In genomic region chr14:93006484-93007128, GRCh38 we compare ENCODE assay signal across 1 cellular context.
TF ChIP-seq lines count a peak whose summit lies in the region.

No MANE protein-coding gene starts in this region.

TF ChIP-seq in GM23338, 12 proteins besides CTCF, POLR2A, EP300 and RAD21 (continued from another document):
- TF ChIP-seq NANOG (IDR thresholded peaks at IDR 0.05; ENCODE audit: borderline replicate concordance), result no peak
- TF ChIP-seq POLR2AphosphoS5 (IDR thresholded peaks at IDR 0.05; ENCODE audit: low read depth), result no peak
- TF ChIP-seq, protein P1, sequence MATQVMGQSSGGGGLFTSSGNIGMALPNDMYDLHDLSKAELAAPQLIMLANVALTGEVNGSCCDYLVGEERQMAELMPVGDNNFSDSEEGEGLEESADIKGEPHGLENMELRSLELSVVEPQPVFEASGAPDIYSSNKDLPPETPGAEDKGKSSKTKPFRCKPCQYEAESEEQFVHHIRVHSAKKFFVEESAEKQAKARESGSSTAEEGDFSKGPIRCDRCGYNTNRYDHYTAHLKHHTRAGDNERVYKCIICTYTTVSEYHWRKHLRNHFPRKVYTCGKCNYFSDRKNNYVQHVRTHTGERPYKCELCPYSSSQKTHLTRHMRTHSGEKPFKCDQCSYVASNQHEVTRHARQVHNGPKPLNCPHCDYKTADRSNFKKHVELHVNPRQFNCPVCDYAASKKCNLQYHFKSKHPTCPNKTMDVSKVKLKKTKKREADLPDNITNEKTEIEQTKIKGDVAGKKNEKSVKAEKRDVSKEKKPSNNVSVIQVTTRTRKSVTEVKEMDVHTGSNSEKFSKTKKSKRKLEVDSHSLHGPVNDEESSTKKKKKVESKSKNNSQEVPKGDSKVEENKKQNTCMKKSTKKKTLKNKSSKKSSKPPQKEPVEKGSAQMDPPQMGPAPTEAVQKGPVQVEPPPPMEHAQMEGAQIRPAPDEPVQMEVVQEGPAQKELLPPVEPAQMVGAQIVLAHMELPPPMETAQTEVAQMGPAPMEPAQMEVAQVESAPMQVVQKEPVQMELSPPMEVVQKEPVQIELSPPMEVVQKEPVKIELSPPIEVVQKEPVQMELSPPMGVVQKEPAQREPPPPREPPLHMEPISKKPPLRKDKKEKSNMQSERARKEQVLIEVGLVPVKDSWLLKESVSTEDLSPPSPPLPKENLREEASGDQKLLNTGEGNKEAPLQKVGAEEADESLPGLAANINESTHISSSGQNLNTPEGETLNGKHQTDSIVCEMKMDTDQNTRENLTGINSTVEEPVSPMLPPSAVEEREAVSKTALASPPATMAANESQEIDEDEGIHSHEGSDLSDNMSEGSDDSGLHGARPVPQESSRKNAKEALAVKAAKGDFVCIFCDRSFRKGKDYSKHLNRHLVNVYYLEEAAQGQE (IDR thresholded peaks at IDR 0.05; ENCODE audit: unreplicated experiment), result no peak
- TF ChIP-seq STAT1 (IDR thresholded peaks at IDR 0.05; ENCODE audit: unreplicated experiment), result no peak
- no peak for TF ChIP-seq EZH2phosphoT487 (IDR thresholded peaks at IDR 0.05; ENCODE audit: unreplicated experiment)
- TF ChIP-seq CREB1 (CRISPR knock-in tag; IDR thresholded peaks at IDR 0.05; ENCODE audit: low read depth), result no peak
- no peak for TF ChIP-seq ZNF114 (CRISPR knock-in tag; IDR thresholded peaks at IDR 0.05)
- TF ChIP-seq ZNF331 (CRISPR knock-in tag; IDR thresholded peaks at IDR 0.05; ENCODE audit: low read depth), result no peak
